ENCODE assay signal across 7 cellular contexts in genomic region chr7:19491821-19492452, GRCh38.
A peak's percentile ranks its signal among the peaks of the same experiment; 100 is the strongest.
DNase-seq lines count a peak whose midpoint lies in the region; ATAC-seq and TF ChIP-seq lines count a peak whose summit lies in the region.

No MANE protein-coding gene starts in this region.

- no peaks in the 10 kb centered on the region for H3K9me3 ChIP-seq in gastrocnemius medialis

- H3K4me3 ChIP-seq in H7 (ENCODE audit: insufficient read depth, low read depth, low read length) (no peak overlapping the region), gastrocnemius medialis (no peak overlapping the region)

- H3K36me3 ChIP-seq in H7 (replicated peaks; ENCODE audit: control insufficient read depth, insufficient read depth, low read length) (no peaks in the 10 kb centered on the region), gastrocnemius medialis (no peaks in the 10 kb centered on the region)

- TF ChIP-seq CTCF in gastrocnemius medialis (IDR thresholded peaks at IDR 0.05 in 4 of 5, conservative IDR thresholded peaks at IDR 0.05 in 1 of 5): peak in 3 of 5 experiments; percentile 6 to 37 (median 15)

- no peak overlapping the region for H3K27ac ChIP-seq in gastrocnemius medialis

- no peaks in the 10 kb centered on the region for H3K4me1 ChIP-seq in gastrocnemius medialis

- in situ Hi-C loops in gastrocnemius medialis (cut with MboI; ENCODE audit: low sequenced_read_pairs in 4 of 4): no loop called here

- no peaks in the 10 kb centered on the region for H3K27me3 ChIP-seq in H7 (ENCODE audit: control insufficient read depth, insufficient read depth, low read length)
- H3K27me3 ChIP-seq in gastrocnemius medialis: no peaks in the 10 kb centered on the region

- intact Hi-C loops in gastrocnemius medialis (cut with DNase I; ENCODE audit: low total_unique reads): no loop called here

- ATAC-seq in gastrocnemius medialis (no peak), GM19328 (IDR thresholded peaks at IDR 0.05; ENCODE audit: unreplicated experiment) (no peak)

- DNase-seq in GM04504 (ENCODE audit: low read depth) (peak; percentile 17), H7 (peak; percentile 11), NCI-H446 treated with DMSO at 0.1 percent for 48 hours (lab: John Stamatoyannopoulos, UW) (peak; percentile 30), erythroblast (lab: John Stamatoyannopoulos, UW) (peak; percentile 11 to 28), gastrocnemius medialis (no peak)
- no peak for DNase-seq in stimulated activated naive CD4-positive, alpha-beta T cell (lab: John Stamatoyannopoulos, UW)

- no peak for TF ChIP-seq POLR2A in erythroblast (IDR thresholded peaks at IDR 0.05; ENCODE audit: low read length)
- no peak for TF ChIP-seq POLR2A in gastrocnemius medialis (IDR thresholded peaks at IDR 0.05)

Comparison
In these comparisons a context has a peak if more than half of its experiments do, and no peak if none do; other contexts are left out.
1. DNase-seq: peak in GM04504 (single experiment), H7 (single experiment), NCI-H446 treated with DMSO at 0.1 percent for 48 hours (single experiment) and erythroblast (2 of 2); none in gastrocnemius medialis (0 of 2) and stimulated activated naive CD4-positive, alpha-beta T cell (0 of 6).